ENCODE assay signal across 1 cellular context in the genomic region with DNA sequence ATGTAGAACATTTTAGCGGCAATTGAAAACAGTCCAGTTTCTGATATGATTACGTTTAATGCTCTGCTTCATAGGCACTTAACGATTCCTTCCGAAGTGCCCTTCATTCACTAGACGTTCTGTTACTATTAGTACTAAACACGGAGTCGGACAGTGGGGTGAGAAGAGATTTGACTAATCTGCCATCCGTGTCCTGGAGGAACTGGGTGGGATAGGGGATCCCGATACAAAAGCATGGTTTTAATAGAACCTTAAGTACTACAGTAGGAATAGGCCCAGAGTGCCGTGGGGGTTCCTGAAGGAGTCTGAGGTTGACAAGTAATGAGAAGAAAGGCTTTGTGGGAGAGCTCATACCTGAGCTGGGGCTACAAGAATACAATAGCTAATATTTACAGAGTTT.
TF ChIP-seq lines count a peak whose summit lies in the region.

No MANE protein-coding gene starts in this region.

TF ChIP-seq in SK-N-SH, 30 proteins besides CTCF, POLR2A, EP300 and RAD21 (continued from another document):
- TF ChIP-seq, protein P1, sequence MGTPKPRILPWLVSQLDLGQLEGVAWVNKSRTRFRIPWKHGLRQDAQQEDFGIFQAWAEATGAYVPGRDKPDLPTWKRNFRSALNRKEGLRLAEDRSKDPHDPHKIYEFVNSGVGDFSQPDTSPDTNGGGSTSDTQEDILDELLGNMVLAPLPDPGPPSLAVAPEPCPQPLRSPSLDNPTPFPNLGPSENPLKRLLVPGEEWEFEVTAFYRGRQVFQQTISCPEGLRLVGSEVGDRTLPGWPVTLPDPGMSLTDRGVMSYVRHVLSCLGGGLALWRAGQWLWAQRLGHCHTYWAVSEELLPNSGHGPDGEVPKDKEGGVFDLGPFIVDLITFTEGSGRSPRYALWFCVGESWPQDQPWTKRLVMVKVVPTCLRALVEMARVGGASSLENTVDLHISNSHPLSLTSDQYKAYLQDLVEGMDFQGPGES (IDR thresholded peaks at IDR 0.05; ENCODE audit: low read depth, low read length), result no peak
- TF ChIP-seq, protein P2, sequence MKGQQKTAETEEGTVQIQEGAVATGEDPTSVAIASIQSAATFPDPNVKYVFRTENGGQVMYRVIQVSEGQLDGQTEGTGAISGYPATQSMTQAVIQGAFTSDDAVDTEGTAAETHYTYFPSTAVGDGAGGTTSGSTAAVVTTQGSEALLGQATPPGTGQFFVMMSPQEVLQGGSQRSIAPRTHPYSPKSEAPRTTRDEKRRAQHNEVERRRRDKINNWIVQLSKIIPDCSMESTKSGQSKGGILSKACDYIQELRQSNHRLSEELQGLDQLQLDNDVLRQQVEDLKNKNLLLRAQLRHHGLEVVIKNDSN (IDR thresholded peaks at IDR 0.05; ENCODE audit: borderline replicate concordance, low read depth), result no peak
- TF ChIP-seq EZH2phosphoT487 (IDR thresholded peaks at IDR 0.05; ENCODE audit: borderline replicate concordance, low read depth) (no peak), FOSL2 (IDR thresholded peaks at IDR 0.05; ENCODE audit: borderline replicate concordance, low read depth) (no peak), SMC3 (IDR thresholded peaks at IDR 0.05; ENCODE audit: low read depth, low read length) (no peak), TAF1 (IDR thresholded peaks at IDR 0.05; ENCODE audit: borderline replicate concordance, low read depth, low read length) (no peak)
